In the genomic region with DNA sequence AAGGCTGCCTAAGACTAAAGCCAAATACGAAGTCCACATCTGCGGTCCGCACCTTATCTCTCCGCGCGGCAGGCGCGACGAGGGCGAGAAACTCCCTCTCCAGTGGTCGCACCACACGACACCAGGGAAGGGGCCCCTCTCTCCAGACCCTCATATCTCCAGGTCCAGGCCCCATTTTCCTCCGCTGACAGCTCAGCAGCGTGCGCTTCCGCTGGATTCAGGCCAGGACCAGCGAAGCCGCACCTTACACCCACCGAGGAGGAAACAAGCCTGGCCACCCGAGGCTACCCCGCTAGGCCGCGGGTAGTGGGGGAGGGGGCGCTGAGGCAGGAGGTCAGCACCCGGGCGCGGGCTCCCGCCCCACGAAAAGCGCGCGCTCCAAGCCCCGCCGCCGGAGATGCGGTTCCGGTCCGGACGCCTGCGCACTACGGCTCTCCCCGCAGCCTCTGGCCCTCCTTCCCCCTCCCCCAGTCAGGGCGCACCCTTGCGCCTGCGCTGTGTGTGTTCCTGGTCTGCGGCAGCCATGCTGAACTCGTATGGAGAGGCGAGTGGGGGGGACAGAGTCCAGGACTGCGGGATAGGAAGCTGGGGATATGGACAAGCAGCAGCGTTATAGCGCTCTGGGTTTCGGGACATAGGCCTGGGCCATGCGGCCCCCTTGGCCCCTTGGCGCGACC, we compare ENCODE assay signal across 1 cellular context.
TF ChIP-seq lines count a peak whose summit lies in the region.

A gene (plus strand): TSS at position 502 of the 677 bp plus-strand sequence. CDS start 4,305 bp downstream, outside the sequence.

TF ChIP-seq in K562, 482 proteins besides CTCF, POLR2A, EP300 and RAD21 (continued from another document and continues in another):
- TF ChIP-seq, protein P1, sequence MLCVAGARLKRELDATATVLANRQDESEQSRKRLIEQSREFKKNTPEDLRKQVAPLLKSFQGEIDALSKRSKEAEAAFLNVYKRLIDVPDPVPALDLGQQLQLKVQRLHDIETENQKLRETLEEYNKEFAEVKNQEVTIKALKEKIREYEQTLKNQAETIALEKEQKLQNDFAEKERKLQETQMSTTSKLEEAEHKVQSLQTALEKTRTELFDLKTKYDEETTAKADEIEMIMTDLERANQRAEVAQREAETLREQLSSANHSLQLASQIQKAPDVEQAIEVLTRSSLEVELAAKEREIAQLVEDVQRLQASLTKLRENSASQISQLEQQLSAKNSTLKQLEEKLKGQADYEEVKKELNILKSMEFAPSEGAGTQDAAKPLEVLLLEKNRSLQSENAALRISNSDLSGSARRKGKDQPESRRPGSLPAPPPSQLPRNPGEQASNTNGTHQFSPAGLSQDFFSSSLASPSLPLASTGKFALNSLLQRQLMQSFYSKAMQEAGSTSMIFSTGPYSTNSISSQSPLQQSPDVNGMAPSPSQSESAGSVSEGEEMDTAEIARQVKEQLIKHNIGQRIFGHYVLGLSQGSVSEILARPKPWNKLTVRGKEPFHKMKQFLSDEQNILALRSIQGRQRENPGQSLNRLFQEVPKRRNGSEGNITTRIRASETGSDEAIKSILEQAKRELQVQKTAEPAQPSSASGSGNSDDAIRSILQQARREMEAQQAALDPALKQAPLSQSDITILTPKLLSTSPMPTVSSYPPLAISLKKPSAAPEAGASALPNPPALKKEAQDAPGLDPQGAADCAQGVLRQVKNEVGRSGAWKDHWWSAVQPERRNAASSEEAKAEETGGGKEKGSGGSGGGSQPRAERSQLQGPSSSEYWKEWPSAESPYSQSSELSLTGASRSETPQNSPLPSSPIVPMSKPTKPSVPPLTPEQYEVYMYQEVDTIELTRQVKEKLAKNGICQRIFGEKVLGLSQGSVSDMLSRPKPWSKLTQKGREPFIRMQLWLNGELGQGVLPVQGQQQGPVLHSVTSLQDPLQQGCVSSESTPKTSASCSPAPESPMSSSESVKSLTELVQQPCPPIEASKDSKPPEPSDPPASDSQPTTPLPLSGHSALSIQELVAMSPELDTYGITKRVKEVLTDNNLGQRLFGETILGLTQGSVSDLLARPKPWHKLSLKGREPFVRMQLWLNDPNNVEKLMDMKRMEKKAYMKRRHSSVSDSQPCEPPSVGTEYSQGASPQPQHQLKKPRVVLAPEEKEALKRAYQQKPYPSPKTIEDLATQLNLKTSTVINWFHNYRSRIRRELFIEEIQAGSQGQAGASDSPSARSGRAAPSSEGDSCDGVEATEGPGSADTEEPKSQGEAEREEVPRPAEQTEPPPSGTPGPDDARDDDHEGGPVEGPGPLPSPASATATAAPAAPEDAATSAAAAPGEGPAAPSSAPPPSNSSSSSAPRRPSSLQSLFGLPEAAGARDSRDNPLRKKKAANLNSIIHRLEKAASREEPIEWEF (CRISPR knock-in tag; IDR thresholded peaks at IDR 0.05) = no peak; the same call in 1 of the 2 replicates
- TF ChIP-seq ZNF589 (CRISPR knock-in tag; IDR thresholded peaks at IDR 0.05; ENCODE audit: low read depth) (peak; percentile 71), FIP1L1 (IDR thresholded peaks at IDR 0.05; ENCODE audit: low read depth, low read length, poor library complexity, severe bottlenecking) (peak; percentile 91), ATF7 (IDR thresholded peaks at IDR 0.05) (peak; percentile 81), CREB1 (IDR thresholded peaks at IDR 0.05) (no peak), CREB1 (CRISPR knock-in tag; IDR thresholded peaks at IDR 0.05) (peak; percentile 58; the same call in 1 of the 2 replicates), TFAM (CRISPR knock-in tag; conservative IDR thresholded peaks at IDR 0.05) (no peak), ZNF239 (CRISPR knock-in tag; IDR thresholded peaks at IDR 0.05) (no peak), ZNF551 (CRISPR knock-in tag; IDR thresholded peaks at IDR 0.05) (no peak), CREBBP (IDR thresholded peaks at IDR 0.05; ENCODE audit: low read depth, low read length) (no peak), STAG1 (CRISPR knock-in tag; IDR thresholded peaks at IDR 0.05; ENCODE audit: borderline replicate concordance) (no peak), ZNF354B (CRISPR knock-in tag; IDR thresholded peaks at IDR 0.05) (no peak), HNRNPL (IDR thresholded peaks at IDR 0.05; ENCODE audit: low read depth, low read length) (no peak), FOXK1 (CRISPR knock-in tag; IDR thresholded peaks at IDR 0.05; ENCODE audit: borderline replicate concordance) (peak; percentile 95), NCOA2 (IDR thresholded peaks at IDR 0.05; ENCODE audit: partially characterized antibody in 2 of 2) (no peak), ZNF282 (CRISPR knock-in tag; IDR thresholded peaks at IDR 0.05) (no peak), KLF6 (CRISPR knock-in tag; IDR thresholded peaks at IDR 0.05; ENCODE audit: borderline replicate concordance) (no peak; the same call in 1 of the 2 replicates), FUS (optimal IDR thresholded peaks at IDR 0.05; ENCODE audit: low read depth, low read length) (no peak), POLR2AphosphoS2 (IDR thresholded peaks at IDR 0.05; ENCODE audit: low read length) (no peak), ZC3H4 (CRISPR knock-in tag; IDR thresholded peaks at IDR 0.05; ENCODE audit: borderline replicate concordance) (no peak), DMBX1 (CRISPR knock-in tag; IDR thresholded peaks at IDR 0.05; ENCODE audit: borderline replicate concordance) (peak; percentile 75), LEF1 (IDR thresholded peaks at IDR 0.05) (peak; percentile 89), NCOA1 (IDR thresholded peaks at IDR 0.05; ENCODE audit: low read depth) (peak; percentile 52; the same call in 1 of the 2 replicates), NONO (IDR thresholded peaks at IDR 0.05; ENCODE audit: low read depth in 2 of 2, low read length in 1 of 2) (no peak), SETDB1 (IDR thresholded peaks at IDR 0.05; ENCODE audit: low read length) (no peak), ZNF644 (tag; IDR thresholded peaks at IDR 0.05; ENCODE audit: low read depth) (no peak), BCL6 (CRISPR knock-in tag; IDR thresholded peaks at IDR 0.05) (no peak), ATF1 (CRISPR knock-in tag; IDR thresholded peaks at IDR 0.05) (no peak), ATF1 (tag; IDR thresholded peaks at IDR 0.05) (peak; percentile 81), PTBP1 (IDR thresholded peaks at IDR 0.05; ENCODE audit: low read depth, low read length) (no peak), POLR3A (IDR thresholded peaks at IDR 0.05; ENCODE audit: borderline replicate concordance, extremely low read depth, insufficient read depth, insufficient read length) (no peak), ZNF134 (CRISPR knock-in tag; conservative IDR thresholded peaks at IDR 0.05) (0 out of 2 replicates have a peak, but pooled peaks have one; percentile 9), ZKSCAN3 (CRISPR knock-in tag; IDR thresholded peaks at IDR 0.05) (peak; percentile 71), ZNF175 (CRISPR knock-in tag; IDR thresholded peaks at IDR 0.05; ENCODE audit: low read depth) (no peak)
- TF ChIP-seq, protein P2, sequence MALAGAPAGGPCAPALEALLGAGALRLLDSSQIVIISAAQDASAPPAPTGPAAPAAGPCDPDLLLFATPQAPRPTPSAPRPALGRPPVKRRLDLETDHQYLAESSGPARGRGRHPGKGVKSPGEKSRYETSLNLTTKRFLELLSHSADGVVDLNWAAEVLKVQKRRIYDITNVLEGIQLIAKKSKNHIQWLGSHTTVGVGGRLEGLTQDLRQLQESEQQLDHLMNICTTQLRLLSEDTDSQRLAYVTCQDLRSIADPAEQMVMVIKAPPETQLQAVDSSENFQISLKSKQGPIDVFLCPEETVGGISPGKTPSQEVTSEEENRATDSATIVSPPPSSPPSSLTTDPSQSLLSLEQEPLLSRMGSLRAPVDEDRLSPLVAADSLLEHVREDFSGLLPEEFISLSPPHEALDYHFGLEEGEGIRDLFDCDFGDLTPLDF (CRISPR knock-in tag; IDR thresholded peaks at IDR 0.05) = peak; percentile 97
- TF ChIP-seq, protein P3, sequence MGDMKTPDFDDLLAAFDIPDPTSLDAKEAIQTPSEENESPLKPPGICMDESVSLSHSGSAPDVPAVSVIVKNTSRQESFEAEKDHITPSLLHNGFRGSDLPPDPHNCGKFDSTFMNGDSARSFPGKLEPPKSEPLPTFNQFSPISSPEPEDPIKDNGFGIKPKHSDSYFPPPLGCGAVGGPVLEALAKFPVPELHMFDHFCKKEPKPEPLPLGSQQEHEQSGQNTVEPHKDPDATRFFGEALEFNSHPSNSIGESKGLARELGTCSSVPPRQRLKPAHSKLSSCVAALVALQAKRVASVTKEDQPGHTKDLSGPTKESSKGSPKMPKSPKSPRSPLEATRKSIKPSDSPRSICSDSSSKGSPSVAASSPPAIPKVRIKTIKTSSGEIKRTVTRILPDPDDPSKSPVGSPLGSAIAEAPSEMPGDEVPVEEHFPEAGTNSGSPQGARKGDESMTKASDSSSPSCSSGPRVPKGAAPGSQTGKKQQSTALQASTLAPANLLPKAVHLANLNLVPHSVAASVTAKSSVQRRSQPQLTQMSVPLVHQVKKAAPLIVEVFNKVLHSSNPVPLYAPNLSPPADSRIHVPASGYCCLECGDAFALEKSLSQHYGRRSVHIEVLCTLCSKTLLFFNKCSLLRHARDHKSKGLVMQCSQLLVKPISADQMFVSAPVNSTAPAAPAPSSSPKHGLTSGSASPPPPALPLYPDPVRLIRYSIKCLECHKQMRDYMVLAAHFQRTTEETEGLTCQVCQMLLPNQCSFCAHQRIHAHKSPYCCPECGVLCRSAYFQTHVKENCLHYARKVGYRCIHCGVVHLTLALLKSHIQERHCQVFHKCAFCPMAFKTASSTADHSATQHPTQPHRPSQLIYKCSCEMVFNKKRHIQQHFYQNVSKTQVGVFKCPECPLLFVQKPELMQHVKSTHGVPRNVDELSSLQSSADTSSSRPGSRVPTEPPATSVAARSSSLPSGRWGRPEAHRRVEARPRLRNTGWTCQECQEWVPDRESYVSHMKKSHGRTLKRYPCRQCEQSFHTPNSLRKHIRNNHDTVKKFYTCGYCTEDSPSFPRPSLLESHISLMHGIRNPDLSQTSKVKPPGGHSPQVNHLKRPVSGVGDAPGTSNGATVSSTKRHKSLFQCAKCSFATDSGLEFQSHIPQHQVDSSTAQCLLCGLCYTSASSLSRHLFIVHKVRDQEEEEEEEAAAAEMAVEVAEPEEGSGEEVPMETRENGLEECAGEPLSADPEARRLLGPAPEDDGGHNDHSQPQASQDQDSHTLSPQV (IDR thresholded peaks at IDR 0.05) = no peak
- TF ChIP-seq, protein P4, sequence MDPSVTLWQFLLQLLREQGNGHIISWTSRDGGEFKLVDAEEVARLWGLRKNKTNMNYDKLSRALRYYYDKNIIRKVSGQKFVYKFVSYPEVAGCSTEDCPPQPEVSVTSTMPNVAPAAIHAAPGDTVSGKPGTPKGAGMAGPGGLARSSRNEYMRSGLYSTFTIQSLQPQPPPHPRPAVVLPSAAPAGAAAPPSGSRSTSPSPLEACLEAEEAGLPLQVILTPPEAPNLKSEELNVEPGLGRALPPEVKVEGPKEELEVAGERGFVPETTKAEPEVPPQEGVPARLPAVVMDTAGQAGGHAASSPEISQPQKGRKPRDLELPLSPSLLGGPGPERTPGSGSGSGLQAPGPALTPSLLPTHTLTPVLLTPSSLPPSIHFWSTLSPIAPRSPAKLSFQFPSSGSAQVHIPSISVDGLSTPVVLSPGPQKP (CRISPR knock-in tag; IDR thresholded peaks at IDR 0.05) = no peak
- TF ChIP-seq, protein P5, sequence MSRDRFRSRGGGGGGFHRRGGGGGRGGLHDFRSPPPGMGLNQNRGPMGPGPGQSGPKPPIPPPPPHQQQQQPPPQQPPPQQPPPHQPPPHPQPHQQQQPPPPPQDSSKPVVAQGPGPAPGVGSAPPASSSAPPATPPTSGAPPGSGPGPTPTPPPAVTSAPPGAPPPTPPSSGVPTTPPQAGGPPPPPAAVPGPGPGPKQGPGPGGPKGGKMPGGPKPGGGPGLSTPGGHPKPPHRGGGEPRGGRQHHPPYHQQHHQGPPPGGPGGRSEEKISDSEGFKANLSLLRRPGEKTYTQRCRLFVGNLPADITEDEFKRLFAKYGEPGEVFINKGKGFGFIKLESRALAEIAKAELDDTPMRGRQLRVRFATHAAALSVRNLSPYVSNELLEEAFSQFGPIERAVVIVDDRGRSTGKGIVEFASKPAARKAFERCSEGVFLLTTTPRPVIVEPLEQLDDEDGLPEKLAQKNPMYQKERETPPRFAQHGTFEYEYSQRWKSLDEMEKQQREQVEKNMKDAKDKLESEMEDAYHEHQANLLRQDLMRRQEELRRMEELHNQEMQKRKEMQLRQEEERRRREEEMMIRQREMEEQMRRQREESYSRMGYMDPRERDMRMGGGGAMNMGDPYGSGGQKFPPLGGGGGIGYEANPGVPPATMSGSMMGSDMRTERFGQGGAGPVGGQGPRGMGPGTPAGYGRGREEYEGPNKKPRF (IDR thresholded peaks at IDR 0.05; ENCODE audit: low read depth, low read length) = no peak
- TF ChIP-seq, protein P6, sequence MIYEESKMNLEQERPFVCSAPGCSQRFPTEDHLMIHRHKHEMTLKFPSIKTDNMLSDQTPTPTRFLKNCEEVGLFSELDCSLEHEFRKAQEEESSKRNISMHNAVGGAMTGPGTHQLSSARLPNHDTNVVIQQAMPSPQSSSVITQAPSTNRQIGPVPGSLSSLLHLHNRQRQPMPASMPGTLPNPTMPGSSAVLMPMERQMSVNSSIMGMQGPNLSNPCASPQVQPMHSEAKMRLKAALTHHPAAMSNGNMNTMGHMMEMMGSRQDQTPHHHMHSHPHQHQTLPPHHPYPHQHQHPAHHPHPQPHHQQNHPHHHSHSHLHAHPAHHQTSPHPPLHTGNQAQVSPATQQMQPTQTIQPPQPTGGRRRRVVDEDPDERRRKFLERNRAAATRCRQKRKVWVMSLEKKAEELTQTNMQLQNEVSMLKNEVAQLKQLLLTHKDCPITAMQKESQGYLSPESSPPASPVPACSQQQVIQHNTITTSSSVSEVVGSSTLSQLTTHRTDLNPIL (CRISPR knock-in tag; IDR thresholded peaks at IDR 0.05) = no peak
- TF ChIP-seq, protein P7, sequence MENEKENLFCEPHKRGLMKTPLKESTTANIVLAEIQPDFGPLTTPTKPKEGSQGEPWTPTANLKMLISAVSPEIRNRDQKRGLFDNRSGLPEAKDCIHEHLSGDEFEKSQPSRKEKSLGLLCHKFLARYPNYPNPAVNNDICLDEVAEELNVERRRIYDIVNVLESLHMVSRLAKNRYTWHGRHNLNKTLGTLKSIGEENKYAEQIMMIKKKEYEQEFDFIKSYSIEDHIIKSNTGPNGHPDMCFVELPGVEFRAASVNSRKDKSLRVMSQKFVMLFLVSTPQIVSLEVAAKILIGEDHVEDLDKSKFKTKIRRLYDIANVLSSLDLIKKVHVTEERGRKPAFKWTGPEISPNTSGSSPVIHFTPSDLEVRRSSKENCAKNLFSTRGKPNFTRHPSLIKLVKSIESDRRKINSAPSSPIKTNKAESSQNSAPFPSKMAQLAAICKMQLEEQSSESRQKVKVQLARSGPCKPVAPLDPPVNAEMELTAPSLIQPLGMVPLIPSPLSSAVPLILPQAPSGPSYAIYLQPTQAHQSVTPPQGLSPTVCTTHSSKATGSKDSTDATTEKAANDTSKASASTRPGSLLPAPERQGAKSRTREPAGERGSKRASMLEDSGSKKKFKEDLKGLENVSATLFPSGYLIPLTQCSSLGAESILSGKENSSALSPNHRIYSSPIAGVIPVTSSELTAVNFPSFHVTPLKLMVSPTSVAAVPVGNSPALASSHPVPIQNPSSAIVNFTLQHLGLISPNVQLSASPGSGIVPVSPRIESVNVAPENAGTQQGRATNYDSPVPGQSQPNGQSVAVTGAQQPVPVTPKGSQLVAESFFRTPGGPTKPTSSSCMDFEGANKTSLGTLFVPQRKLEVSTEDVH (IDR thresholded peaks at IDR 0.05; ENCODE audit: low read depth, partially characterized antibody) = peak; percentile 87
- TF ChIP-seq, protein P8, sequence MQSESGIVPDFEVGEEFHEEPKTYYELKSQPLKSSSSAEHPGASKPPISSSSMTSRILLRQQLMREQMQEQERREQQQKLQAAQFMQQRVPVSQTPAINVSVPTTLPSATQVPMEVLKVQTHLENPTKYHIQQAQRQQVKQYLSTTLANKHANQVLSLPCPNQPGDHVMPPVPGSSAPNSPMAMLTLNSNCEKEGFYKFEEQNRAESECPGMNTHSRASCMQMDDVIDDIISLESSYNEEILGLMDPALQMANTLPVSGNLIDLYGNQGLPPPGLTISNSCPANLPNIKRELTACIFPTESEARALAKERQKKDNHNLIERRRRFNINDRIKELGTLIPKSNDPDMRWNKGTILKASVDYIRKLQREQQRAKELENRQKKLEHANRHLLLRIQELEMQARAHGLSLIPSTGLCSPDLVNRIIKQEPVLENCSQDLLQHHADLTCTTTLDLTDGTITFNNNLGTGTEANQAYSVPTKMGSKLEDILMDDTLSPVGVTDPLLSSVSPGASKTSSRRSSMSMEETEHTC (IDR thresholded peaks at IDR 0.05) = no peak
